24 cellular contexts compared by ENCODE assay signal in genomic region chr6:16367584-16367970, GRCh38.
"Had no signal": no experiment of that assay in that cellular context is flagged by ENCODE, and none has a peak within 500 bp of the region (broad histone marks: within the 10 kb centered on the region; RNA-seq: fewer than 3 reads in every experiment).

No MANE protein-coding gene starts in this region.

- ATAC-seq: activated T-helper 17 cell treated with anti-CD3 and anti-CD28 coated beads, Interleukin-2, amount 50 U/mL, for 72 hours had no signal

- H3K36me3 ChIP-seq: cardiac muscle cell had no signal

- H3K27ac ChIP-seq: cardiac muscle cell, VCaP had no signal

- DNase-seq: activated CD4-positive, alpha-beta memory T cell treated with anti-CD3 and anti-CD28 coated beads for 36 hours; activated CD4-positive, alpha-beta T cell treated with anti-CD3 and anti-CD28 coated beads, Interleukin-2, amount 10 ng/mL, durations not matched to agents 7 days and 5 days; activated CD4-positive, CD25-positive, alpha-beta regulatory T cell; activated CD8-positive, alpha-beta memory T cell treated with anti-CD3 and anti-CD28 coated beads for 24 hours; activated gamma-delta T cell; activated naive CD4-positive, alpha-beta T cell treated with anti-CD3 and anti-CD28 coated beads for 36 hours; activated T-cell treated with anti-CD3 and anti-CD28 coated beads, Interleukin-2, amount 50 U/mL, for 48 hours; amygdala; MM.1S; NCI-H1105; NCI-H1436; NCI-H1694 treated with DMSO at 0.1 percent for 48 hours; NCI-H2029 treated with DMSO at 0.1 percent for 48 hours; NCI-H345; NCI-H510A; NCI-H526 treated with DMSO at 0.1 percent for 48 hours; NCI-H82; SIG-M5; T-helper 2 cell; T1000 had no signal

- FAIRE-seq: astrocyte had no signal

- H3K4me3 ChIP-seq: cardiac muscle cell had no signal

- H3K27me3 ChIP-seq: cardiac muscle cell had no signal
